8 cellular contexts compared by ENCODE assay signal in genomic region chrX:47366051-47366722, GRCh38. TPM values are rescaled to one million over a fixed set of nuclear protein-coding genes. Genes with fewer than 3 reads are reported as not detected.
DNase-seq lines count a peak whose midpoint lies in the region; ATAC-seq and TF ChIP-seq lines count a peak whose summit lies in the region.

No MANE protein-coding gene starts in this region.

- peak overlapping the region; percentile 56 for H3K4me3 ChIP-seq in GM12864 (ENCODE audit: low read depth, low read length)
- peak overlapping the region; percentile 45 to 58 (median 48) for H3K4me3 ChIP-seq in esophagus muscularis mucosa
- peak overlapping the region; percentile 12 for H3K4me3 ChIP-seq in mucosa of stomach (ENCODE audit: low read length)

- peak; percentile 34 for ATAC-seq in HG03460 (IDR thresholded peaks at IDR 0.05; ENCODE audit: unreplicated experiment)
- peak; percentile 93 to 97 for ATAC-seq in activated T-cell treated with anti-CD3 and anti-CD28 coated beads, Interleukin-2, amount 50 U/mL, for 4 hours

- H3K9me3 ChIP-seq in esophagus muscularis mucosa (no peaks in the 10 kb centered on the region), mucosa of stomach (ENCODE audit: control insufficient read depth, low read length) (no peaks in the 10 kb centered on the region)

- H3K27me3 Mint-ChIP-seq in activated T-cell treated with anti-CD3 and anti-CD28 coated beads, Interleukin-2, amount 50 U/mL, for 4 hours (ENCODE audit: low read depth), result no peaks in the 10 kb centered on the region

- no peak overlapping the region for H3K9ac ChIP-seq in mucosa of stomach (ENCODE audit: low read length)

- intact Hi-C loops in esophagus muscularis mucosa (cut with DNase I), result no loop called here

- H3K4me1 ChIP-seq in esophagus muscularis mucosa, result peaks cover 0 to 6% (median 0%) of the 10 kb centered on the region in 4 donors
- peaks cover 4% of the 10 kb centered on the region for H3K4me1 ChIP-seq in mucosa of stomach (ENCODE audit: control insufficient read depth, insufficient read depth, low read length)

- no peaks in the 10 kb centered on the region for H3K27me3 ChIP-seq in esophagus muscularis mucosa
- H3K27me3 ChIP-seq in mucosa of stomach (ENCODE audit: control insufficient read depth, insufficient read depth, low read length), result no peaks in the 10 kb centered on the region

- no peak for TF ChIP-seq CTCF in GM12864 (IDR thresholded peaks at IDR 0.05; ENCODE audit: low read depth, low read length, missing control alignments)
- no peak for TF ChIP-seq CTCF in esophagus muscularis mucosa (IDR thresholded peaks at IDR 0.05)

- no peaks in the 10 kb centered on the region for H3K36me3 Mint-ChIP-seq in activated T-cell treated with anti-CD3 and anti-CD28 coated beads, Interleukin-2, amount 50 U/mL, for 4 hours (ENCODE audit: insufficient read depth)

- TF ChIP-seq POLR2A in esophagus muscularis mucosa (IDR thresholded peaks at IDR 0.05; ENCODE audit: low read depth), result no peak

- peak overlapping the region; percentile 90 for H3K4me3 Mint-ChIP-seq in activated T-cell treated with anti-CD3 and anti-CD28 coated beads, Interleukin-2, amount 50 U/mL, for 4 hours

- H3K36me3 ChIP-seq in esophagus muscularis mucosa (no peaks in the 10 kb centered on the region), mucosa of stomach (ENCODE audit: control insufficient read depth, insufficient read depth, low read length) (no peaks in the 10 kb centered on the region)

- H3K9me3 Mint-ChIP-seq in activated T-cell treated with anti-CD3 and anti-CD28 coated beads, Interleukin-2, amount 50 U/mL, for 4 hours, result no peaks in the 10 kb centered on the region

- no peak for TF ChIP-seq EP300 in esophagus muscularis mucosa (IDR thresholded peaks at IDR 0.05)

- DNase-seq in GM12864 (ENCODE audit: low read depth) (peak; percentile 70), NOMO-1 treated with DMSO at 0.1 percent for 48 hours (lab: John Stamatoyannopoulos, UW; ENCODE audit: unreplicated experiment) (peak; percentile 52), esophagus muscularis mucosa (ENCODE audit: extremely low spot score) (peak; percentile 87), SW480 (ENCODE audit: low spot score) (no peak)
- peak; percentile 59 for DNase-seq in activated T-cell treated with anti-CD3 and anti-CD28 coated beads, Interleukin-2, amount 50 U/mL, for 4 hours
- DNase-seq in stimulated activated CD8-positive, alpha-beta memory T cell treated with anti-CD3 and anti-CD28 coated beads, Interleukin-4, amount 100 ng/mL, for 4 hours (ENCODE audit: low read depth in 2 of 2, low spot score in 1 of 2), result peak; percentile 31 to 48

- peak overlapping the region; percentile 23 to 64 (median 36) for H3K27ac ChIP-seq in esophagus muscularis mucosa (replicated peaks in 1 of 4)

- H3K4me1 Mint-ChIP-seq in activated T-cell treated with anti-CD3 and anti-CD28 coated beads, Interleukin-2, amount 50 U/mL, for 4 hours (ENCODE audit: low read depth), result peaks cover 16% of the 10 kb centered on the region

- 37% methylated on average over 25 of the region's 31 CpGs for WGBS in esophagus muscularis mucosa

RNA-seq across cellular contexts. Expression of gene ZNF157, which starts 4.2 kb away (rescaled TPM):
- under 1 TPM; 0.40 to 0.78 (median 0.73) TPM for total RNA-seq in activated T-cell treated with anti-CD3 and anti-CD28 coated beads, Interleukin-2, amount 50 U/mL, for 4 hours
- total RNA-seq in esophagus muscularis mucosa, result under 1 TPM in 3 of 4 donors, not detected in 1; 0.17 to 0.42 (median 0.19) TPM
